ENCODE assay signal across 1 cellular context in the genomic region with DNA sequence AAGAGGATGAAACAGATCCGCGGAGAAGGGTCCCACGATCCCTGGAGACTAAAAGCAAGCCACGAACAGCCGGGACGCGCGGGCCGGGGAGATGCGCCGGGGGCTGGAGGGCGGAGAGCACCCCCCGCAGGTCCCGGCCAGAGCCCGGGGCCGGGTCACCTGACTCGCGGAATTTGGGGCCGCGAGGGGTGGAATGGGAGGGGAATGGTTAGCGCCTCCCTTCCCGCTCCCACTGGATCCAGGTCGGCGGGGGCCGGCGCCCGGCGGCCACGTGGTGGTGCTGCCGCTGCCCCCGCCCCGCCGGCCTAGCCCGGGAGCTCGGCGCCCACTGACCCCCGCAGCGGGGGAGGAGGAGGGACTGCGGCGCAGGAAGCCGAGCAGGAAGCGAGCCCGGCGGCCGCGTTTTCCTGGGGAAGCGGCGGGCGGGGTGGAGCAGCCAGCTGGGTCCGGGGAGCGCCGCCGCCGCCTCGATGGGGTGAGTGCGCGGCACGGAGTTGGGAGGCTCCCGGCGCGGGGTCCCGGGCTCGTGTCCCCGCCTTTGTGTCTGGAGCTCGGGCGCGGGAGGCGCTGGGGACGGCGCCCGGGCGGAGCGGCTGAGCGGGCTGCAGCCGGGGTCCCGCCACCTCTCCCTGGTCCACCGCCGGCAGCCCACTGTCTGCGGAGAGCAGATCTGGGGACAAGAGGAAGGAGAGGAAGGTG.
TF ChIP-seq lines count a peak whose summit lies in the region.

TSS of gene RAI14 (plus strand) at position 328 of the 699 bp plus-strand sequence. CDS start 30,592 bp downstream, outside the sequence.

TF ChIP-seq in HepG2, 621 proteins besides CTCF, POLR2A, EP300 and RAD21 (continued from another document and continues in another):
- TF ChIP-seq, protein P1, sequence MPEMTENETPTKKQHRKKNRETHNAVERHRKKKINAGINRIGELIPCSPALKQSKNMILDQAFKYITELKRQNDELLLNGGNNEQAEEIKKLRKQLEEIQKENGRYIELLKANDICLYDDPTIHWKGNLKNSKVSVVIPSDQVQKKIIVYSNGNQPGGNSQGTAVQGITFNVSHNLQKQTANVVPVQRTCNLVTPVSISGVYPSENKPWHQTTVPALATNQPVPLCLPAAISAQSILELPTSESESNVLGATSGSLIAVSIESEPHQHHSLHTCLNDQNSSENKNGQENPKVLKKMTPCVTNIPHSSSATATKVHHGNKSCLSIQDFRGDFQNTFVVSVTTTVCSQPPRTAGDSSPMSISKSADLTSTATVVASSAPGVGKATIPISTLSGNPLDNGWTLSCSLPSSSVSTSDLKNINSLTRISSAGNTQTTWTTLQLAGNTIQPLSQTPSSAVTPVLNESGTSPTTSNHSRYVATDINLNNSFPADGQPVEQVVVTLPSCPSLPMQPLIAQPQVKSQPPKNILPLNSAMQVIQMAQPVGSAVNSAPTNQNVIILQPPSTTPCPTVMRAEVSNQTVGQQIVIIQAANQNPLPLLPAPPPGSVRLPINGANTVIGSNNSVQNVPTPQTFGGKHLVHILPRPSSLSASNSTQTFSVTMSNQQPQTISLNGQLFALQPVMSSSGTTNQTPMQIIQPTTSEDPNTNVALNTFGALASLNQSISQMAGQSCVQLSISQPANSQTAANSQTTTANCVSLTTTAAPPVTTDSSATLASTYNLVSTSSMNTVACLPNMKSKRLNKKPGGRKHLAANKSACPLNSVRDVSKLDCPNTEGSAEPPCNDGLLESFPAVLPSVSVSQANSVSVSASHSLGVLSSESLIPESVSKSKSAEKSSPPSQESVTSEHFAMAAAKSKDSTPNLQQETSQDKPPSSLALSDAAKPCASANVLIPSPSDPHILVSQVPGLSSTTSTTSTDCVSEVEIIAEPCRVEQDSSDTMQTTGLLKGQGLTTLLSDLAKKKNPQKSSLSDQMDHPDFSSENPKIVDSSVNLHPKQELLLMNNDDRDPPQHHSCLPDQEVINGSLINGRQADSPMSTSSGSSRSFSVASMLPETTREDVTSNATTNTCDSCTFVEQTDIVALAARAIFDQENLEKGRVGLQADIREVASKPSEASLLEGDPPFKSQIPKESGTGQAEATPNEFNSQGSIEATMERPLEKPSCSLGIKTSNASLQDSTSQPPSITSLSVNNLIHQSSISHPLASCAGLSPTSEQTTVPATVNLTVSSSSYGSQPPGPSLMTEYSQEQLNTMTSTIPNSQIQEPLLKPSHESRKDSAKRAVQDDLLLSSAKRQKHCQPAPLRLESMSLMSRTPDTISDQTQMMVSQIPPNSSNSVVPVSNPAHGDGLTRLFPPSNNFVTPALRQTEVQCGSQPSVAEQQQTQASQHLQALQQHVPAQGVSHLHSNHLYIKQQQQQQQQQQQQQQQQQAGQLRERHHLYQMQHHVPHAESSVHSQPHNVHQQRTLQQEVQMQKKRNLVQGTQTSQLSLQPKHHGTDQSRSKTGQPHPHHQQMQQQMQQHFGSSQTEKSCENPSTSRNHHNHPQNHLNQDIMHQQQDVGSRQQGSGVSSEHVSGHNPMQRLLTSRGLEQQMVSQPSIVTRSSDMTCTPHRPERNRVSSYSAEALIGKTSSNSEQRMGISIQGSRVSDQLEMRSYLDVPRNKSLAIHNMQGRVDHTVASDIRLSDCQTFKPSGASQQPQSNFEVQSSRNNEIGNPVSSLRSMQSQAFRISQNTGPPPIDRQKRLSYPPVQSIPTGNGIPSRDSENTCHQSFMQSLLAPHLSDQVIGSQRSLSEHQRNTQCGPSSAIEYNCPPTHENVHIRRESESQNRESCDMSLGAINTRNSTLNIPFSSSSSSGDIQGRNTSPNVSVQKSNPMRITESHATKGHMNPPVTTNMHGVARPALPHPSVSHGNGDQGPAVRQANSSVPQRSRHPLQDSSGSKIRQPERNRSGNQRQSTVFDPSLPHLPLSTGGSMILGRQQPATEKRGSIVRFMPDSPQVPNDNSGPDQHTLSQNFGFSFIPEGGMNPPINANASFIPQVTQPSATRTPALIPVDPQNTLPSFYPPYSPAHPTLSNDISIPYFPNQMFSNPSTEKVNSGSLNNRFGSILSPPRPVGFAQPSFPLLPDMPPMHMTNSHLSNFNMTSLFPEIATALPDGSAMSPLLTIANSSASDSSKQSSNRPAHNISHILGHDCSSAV (CRISPR knock-in tag; IDR thresholded peaks at IDR 0.05; ENCODE audit: borderline replicate concordance): no peak
- peak; percentile 69; the same call in 1 of the 2 replicates for TF ChIP-seq MEIS1 (CRISPR knock-in tag; IDR thresholded peaks at IDR 0.05; ENCODE audit: borderline replicate concordance)
- peak; percentile 33; the same call in 1 of the 2 replicates for TF ChIP-seq ARNTL (CRISPR knock-in tag; IDR thresholded peaks at IDR 0.05)
- no peak for TF ChIP-seq RERE (CRISPR knock-in tag; IDR thresholded peaks at IDR 0.05; ENCODE audit: low read depth)
- no peak for TF ChIP-seq ZFP36 (IDR thresholded peaks at IDR 0.05; ENCODE audit: borderline replicate concordance, low read depth, low read length, partially characterized antibody)
- peak; percentile 67 for TF ChIP-seq KDM5B (CRISPR knock-in tag; IDR thresholded peaks at IDR 0.05; ENCODE audit: borderline replicate concordance)
- TF ChIP-seq ZSCAN30 (CRISPR knock-in tag; IDR thresholded peaks at IDR 0.05): no peak
- TF ChIP-seq ZNF891 (CRISPR knock-in tag; IDR thresholded peaks at IDR 0.05): peak; percentile 19; the same call in 1 of the 2 replicates
- no peak for TF ChIP-seq SMAD3 (CRISPR knock-in tag; IDR thresholded peaks at IDR 0.05)
- peak; percentile 93 for TF ChIP-seq GTF3A (CRISPR knock-in tag; conservative IDR thresholded peaks at IDR 0.05)
- no peak for TF ChIP-seq FOXP1 (IDR thresholded peaks at IDR 0.05)
- TF ChIP-seq FOXP1 (CRISPR knock-in tag; IDR thresholded peaks at IDR 0.05): no peak
- TF ChIP-seq ZNF234 (CRISPR knock-in tag; conservative IDR thresholded peaks at IDR 0.05): no peak
- no peak for TF ChIP-seq RXRA (CRISPR knock-in tag; IDR thresholded peaks at IDR 0.05)
- no peak for TF ChIP-seq ELF1 (CRISPR knock-in tag; IDR thresholded peaks at IDR 0.05)
- TF ChIP-seq NFIB (CRISPR knock-in tag; IDR thresholded peaks at IDR 0.05; ENCODE audit: borderline replicate concordance): no peak
- peak; percentile 43; the same call in 1 of the 2 replicates for TF ChIP-seq THAP11 (CRISPR knock-in tag; IDR thresholded peaks at IDR 0.05)
- peak; percentile 41; the same call in 1 of the 2 replicates for TF ChIP-seq STAG1 (CRISPR knock-in tag; IDR thresholded peaks at IDR 0.05)
- no peak for TF ChIP-seq HMG20A (CRISPR knock-in tag; IDR thresholded peaks at IDR 0.05; ENCODE audit: borderline replicate concordance)
- no peak for TF ChIP-seq PRPF4 (IDR thresholded peaks at IDR 0.05; ENCODE audit: low read depth, low read length, poor library complexity, severe bottlenecking)
- no peak for TF ChIP-seq NR2F6 (IDR thresholded peaks at IDR 0.05)
- 0 out of 2 replicates have a peak, but pooled peaks have one; percentile 20 for TF ChIP-seq NR2F6 (CRISPR knock-in tag; IDR thresholded peaks at IDR 0.05)
- TF ChIP-seq FLYWCH1 (CRISPR knock-in tag; IDR thresholded peaks at IDR 0.05): 0 out of 2 replicates have a peak, but pooled peaks have one; percentile 52
- peak; percentile 74 for TF ChIP-seq HNRNPK (IDR thresholded peaks at IDR 0.05; ENCODE audit: low read depth, low read length, poor library complexity, severe bottlenecking)
- peak; percentile 57 for TF ChIP-seq ZNF331 (CRISPR knock-in tag; IDR thresholded peaks at IDR 0.05)
- no peak for TF ChIP-seq ZNF674 (CRISPR knock-in tag; IDR thresholded peaks at IDR 0.05; ENCODE audit: low read depth)
- 0 out of 2 replicates have a peak, but pooled peaks have one; percentile 21 for TF ChIP-seq ZFP37 (CRISPR knock-in tag; IDR thresholded peaks at IDR 0.05; ENCODE audit: borderline replicate concordance)
- TF ChIP-seq, protein P2, sequence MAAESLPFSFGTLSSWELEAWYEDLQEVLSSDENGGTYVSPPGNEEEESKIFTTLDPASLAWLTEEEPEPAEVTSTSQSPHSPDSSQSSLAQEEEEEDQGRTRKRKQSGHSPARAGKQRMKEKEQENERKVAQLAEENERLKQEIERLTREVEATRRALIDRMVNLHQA (CRISPR knock-in tag; IDR thresholded peaks at IDR 0.05): no peak
- peak; percentile 65 for TF ChIP-seq GABPA (IDR thresholded peaks at IDR 0.05; ENCODE audit: low read depth, low read length)
- 0 out of 2 replicates have a peak, but pooled peaks have one; percentile 19 for TF ChIP-seq GABPA (CRISPR knock-in tag; IDR thresholded peaks at IDR 0.05; ENCODE audit: low read depth)
- TF ChIP-seq KLF11 (CRISPR knock-in tag; IDR thresholded peaks at IDR 0.05): no peak
- 0 out of 2 replicates have a peak, but pooled peaks have one; percentile 30 for TF ChIP-seq ZBTB3 (CRISPR knock-in tag; IDR thresholded peaks at IDR 0.05; ENCODE audit: borderline replicate concordance, low read depth)
- TF ChIP-seq RFX5 (IDR thresholded peaks at IDR 0.05; ENCODE audit: low read depth, low read length): no peak
- TF ChIP-seq SNAI1 (CRISPR knock-in tag; IDR thresholded peaks at IDR 0.05; ENCODE audit: borderline replicate concordance): no peak
- TF ChIP-seq NKX3-1 (CRISPR knock-in tag; IDR thresholded peaks at IDR 0.05): 0 out of 2 replicates have a peak, but pooled peaks have one; percentile 28
- no peak for TF ChIP-seq NRL (CRISPR knock-in tag; IDR thresholded peaks at IDR 0.05; ENCODE audit: borderline replicate concordance)
- peak; percentile 40 for TF ChIP-seq SKI (IDR thresholded peaks at IDR 0.05; ENCODE audit: partially characterized antibody)
- TF ChIP-seq ZNF12 (CRISPR knock-in tag; IDR thresholded peaks at IDR 0.05): no peak
- TF ChIP-seq ZNF160 (CRISPR knock-in tag; IDR thresholded peaks at IDR 0.05): no peak
- peak; percentile 64; the same call in 1 of the 2 replicates for TF ChIP-seq KLF12 (CRISPR knock-in tag; IDR thresholded peaks at IDR 0.05; ENCODE audit: borderline replicate concordance)
- TF ChIP-seq PHF21A (CRISPR knock-in tag; IDR thresholded peaks at IDR 0.05): peak; percentile 53
- TF ChIP-seq HNRNPH1 (optimal IDR thresholded peaks at IDR 0.05; ENCODE audit: low read depth, low read length): no peak
- TF ChIP-seq, protein P3, sequence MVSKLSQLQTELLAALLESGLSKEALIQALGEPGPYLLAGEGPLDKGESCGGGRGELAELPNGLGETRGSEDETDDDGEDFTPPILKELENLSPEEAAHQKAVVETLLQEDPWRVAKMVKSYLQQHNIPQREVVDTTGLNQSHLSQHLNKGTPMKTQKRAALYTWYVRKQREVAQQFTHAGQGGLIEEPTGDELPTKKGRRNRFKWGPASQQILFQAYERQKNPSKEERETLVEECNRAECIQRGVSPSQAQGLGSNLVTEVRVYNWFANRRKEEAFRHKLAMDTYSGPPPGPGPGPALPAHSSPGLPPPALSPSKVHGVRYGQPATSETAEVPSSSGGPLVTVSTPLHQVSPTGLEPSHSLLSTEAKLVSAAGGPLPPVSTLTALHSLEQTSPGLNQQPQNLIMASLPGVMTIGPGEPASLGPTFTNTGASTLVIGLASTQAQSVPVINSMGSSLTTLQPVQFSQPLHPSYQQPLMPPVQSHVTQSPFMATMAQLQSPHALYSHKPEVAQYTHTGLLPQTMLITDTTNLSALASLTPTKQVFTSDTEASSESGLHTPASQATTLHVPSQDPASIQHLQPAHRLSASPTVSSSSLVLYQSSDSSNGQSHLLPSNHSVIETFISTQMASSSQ (IDR thresholded peaks at IDR 0.05; ENCODE audit: low read depth): no peak
- TF ChIP-seq, protein P3 (CRISPR knock-in tag; IDR thresholded peaks at IDR 0.05; ENCODE audit: borderline replicate concordance): 0 out of 2 replicates have a peak, but pooled peaks have one; percentile 51
- no peak for TF ChIP-seq TBX2 (CRISPR knock-in tag; IDR thresholded peaks at IDR 0.05; ENCODE audit: borderline replicate concordance)
